15 cellular contexts compared by ENCODE assay signal in the genomic region with DNA sequence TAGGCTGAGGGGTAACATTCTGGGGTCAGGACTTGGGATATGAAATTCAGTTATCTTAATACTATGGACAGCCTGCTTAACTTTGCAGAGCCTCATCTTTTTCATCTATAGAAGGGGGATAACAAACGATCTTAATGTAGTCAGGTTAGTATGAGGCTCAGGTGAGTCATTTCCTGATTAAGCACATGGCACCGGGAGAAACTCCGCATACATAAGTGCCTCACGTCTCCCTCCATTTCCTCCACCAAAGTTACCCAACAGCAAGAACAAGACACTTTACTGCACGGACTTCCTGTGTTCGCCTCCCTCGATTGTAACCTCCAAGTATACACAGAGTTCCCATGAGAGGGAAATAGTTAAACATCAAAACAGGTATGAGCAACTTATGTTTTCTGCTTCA.
DNase-seq lines count a peak whose midpoint lies in the region; ATAC-seq and TF ChIP-seq lines count a peak whose summit lies in the region.
"Had no signal": no experiment of that assay in that cellular context is flagged by ENCODE, and none has a peak within 500 bp of the region (broad histone marks: within the 10 kb centered on the region; RNA-seq: fewer than 3 reads in every experiment).

No MANE protein-coding gene starts in this region.

- H3K36me3 Mint-ChIP-seq in CD4-positive, CD25-positive, alpha-beta regulatory T cell, result no peaks in the 10 kb centered on the region
- peaks cover 8% of the 10 kb centered on the region for H3K36me3 Mint-ChIP-seq in activated CD4-positive, alpha-beta T cell treated with anti-CD3 and anti-CD28 coated beads, Interleukin-2, amount 10 ng/mL, durations not matched to agents 7 days and 5 days (ENCODE audit: low read depth)
- peaks cover 19% of the 10 kb centered on the region for H3K36me3 Mint-ChIP-seq in endodermal cell (ENCODE audit: low read depth)
- H3K36me3 Mint-ChIP-seq: brain had no signal

- H3K27ac ChIP-seq in CD4-positive, CD25-positive, alpha-beta regulatory T cell (ENCODE audit: insufficient read depth, low read length, poor library complexity, severe bottlenecking), result no peak overlapping the region
- H3K27ac ChIP-seq in HL-60 (replicated peaks) (no peak overlapping the region), foreskin keratinocyte (peak overlapping the region; percentile 34), endodermal cell (ENCODE audit: low read depth, low read length) (no peak overlapping the region)
- H3K27ac ChIP-seq: BLaER1 treated with 17β-estradiol and CSF1 and Interleukin-3, amounts not matched to agents 10 nM and 100 nM; esophagus muscularis mucosa; SJSA1 had no signal

- POLR2A ChIA-PET in activated CD4-positive, alpha-beta T cell treated with anti-CD3 and anti-CD28 coated beads, Interleukin-2, amount 10 ng/mL, durations not matched to agents 7 days and 5 days (lab: Charles Lee), result no interaction called here

- H3K9me3 Mint-ChIP-seq in CD4-positive, CD25-positive, alpha-beta regulatory T cell, result peaks cover 0 to 11% (median 5%) of the 10 kb centered on the region in 7 donors
- peaks cover 17% of the 10 kb centered on the region for H3K9me3 Mint-ChIP-seq in activated CD4-positive, alpha-beta T cell treated with anti-CD3 and anti-CD28 coated beads, Interleukin-2, amount 10 ng/mL, durations not matched to agents 7 days and 5 days
- H3K9me3 Mint-ChIP-seq in endodermal cell, result peaks cover 22% of the 10 kb centered on the region

- peak in 1 of 3 donors; percentile 70 for DNase-seq in CD4-positive, CD25-positive, alpha-beta regulatory T cell
- DNase-seq in HL-60 (ENCODE audit: low read depth in 1 of 2, low spot score in 1 of 2), result peak; percentile 14 to 41
- DNase-seq in activated CD4-positive, alpha-beta T cell treated with anti-CD3 and anti-CD28 coated beads, Interleukin-2, amount 10 ng/mL, durations not matched to agents 7 days and 5 days, result peak; percentile 8
- peak; percentile 56 to 73 for DNase-seq in foreskin keratinocyte
- no peak for DNase-seq in GOT3 (lab: John Stamatoyannopoulos, UW)
- no peak for DNase-seq in endodermal cell
- no peak for DNase-seq in AG20443 (ENCODE audit: low spot score)
- DNase-seq: retina, trophoblast cell had no signal

- H3K4me1 Mint-ChIP-seq in CD4-positive, CD25-positive, alpha-beta regulatory T cell, result peaks cover 8 to 18% (median 9%) of the 10 kb centered on the region in 4 donors
- peaks cover 20% of the 10 kb centered on the region for H3K4me1 Mint-ChIP-seq in activated CD4-positive, alpha-beta T cell treated with anti-CD3 and anti-CD28 coated beads, Interleukin-2, amount 10 ng/mL, durations not matched to agents 7 days and 5 days
- peaks cover 37% of the 10 kb centered on the region for H3K4me1 Mint-ChIP-seq in endodermal cell
- H3K4me1 Mint-ChIP-seq: brain had no signal

- peak; percentile 52 to 78 for ATAC-seq in CD4-positive, CD25-positive, alpha-beta regulatory T cell (ENCODE audit: low read depth in 2 of 2)
- ATAC-seq in foreskin keratinocyte (peak; percentile 70), GM19035 (IDR thresholded peaks at IDR 0.05; ENCODE audit: unreplicated experiment) (no peak)
- ATAC-seq: K562 had no signal

- H3K27ac Mint-ChIP-seq in CD4-positive, CD25-positive, alpha-beta regulatory T cell, result peak overlapping the region in 2 of 3 donors; percentile 22 to 37
- peak overlapping the region; percentile 17 for H3K27ac Mint-ChIP-seq in activated CD4-positive, alpha-beta T cell treated with anti-CD3 and anti-CD28 coated beads, Interleukin-2, amount 10 ng/mL, durations not matched to agents 7 days and 5 days
- no peak overlapping the region for H3K27ac Mint-ChIP-seq in endodermal cell
- H3K27ac Mint-ChIP-seq: brain had no signal

- H3K27me3 Mint-ChIP-seq in CD4-positive, CD25-positive, alpha-beta regulatory T cell, result no peaks in the 10 kb centered on the region
- peaks cover 8% of the 10 kb centered on the region for H3K27me3 Mint-ChIP-seq in activated CD4-positive, alpha-beta T cell treated with anti-CD3 and anti-CD28 coated beads, Interleukin-2, amount 10 ng/mL, durations not matched to agents 7 days and 5 days
- no peaks in the 10 kb centered on the region for H3K27me3 Mint-ChIP-seq in endodermal cell (ENCODE audit: insufficient read depth)

- H3K9ac ChIP-seq in endodermal cell (ENCODE audit: extremely low read depth, low read length, poor library complexity, severe bottlenecking), result no peak overlapping the region
- H3K9ac ChIP-seq: BLaER1 treated with 17β-estradiol and CSF1 and Interleukin-3, amounts not matched to agents 10 nM and 100 nM had no signal

- H3K27me3 ChIP-seq in CD4-positive, CD25-positive, alpha-beta regulatory T cell (ENCODE audit: control insufficient read depth, insufficient read depth, low read length), result no peaks in the 10 kb centered on the region
- H3K27me3 ChIP-seq in HL-60 (ENCODE audit: insufficient read depth, poor library complexity, severe bottlenecking) (peaks cover 2% of the 10 kb centered on the region), foreskin keratinocyte (no peaks in the 10 kb centered on the region), endodermal cell (ENCODE audit: control insufficient read depth, insufficient read depth, low read length, poor library complexity, severe bottlenecking) (no peaks in the 10 kb centered on the region)
- H3K27me3 ChIP-seq: BLaER1 treated with 17β-estradiol and CSF1 and Interleukin-3, amounts not matched to agents 10 nM and 100 nM; esophagus muscularis mucosa had no signal

- CTCF ChIA-PET in activated CD4-positive, alpha-beta T cell treated with anti-CD3 and anti-CD28 coated beads, Interleukin-2, amount 10 ng/mL, durations not matched to agents 7 days and 5 days (lab: Charles Lee), result no interaction called here

- WGBS in endodermal cell (ENCODE audit: insufficient coverage in 1 of 2, insufficient read length in 1 of 2), 2 experiments, result 87 to 100% methylated on average over 3 to 7 of the region's 7 CpGs

- H3K36me3 ChIP-seq in CD4-positive, CD25-positive, alpha-beta regulatory T cell (ENCODE audit: control insufficient read depth, insufficient read depth, low read length), result no peaks in the 10 kb centered on the region
- H3K36me3 ChIP-seq in endodermal cell (ENCODE audit: control insufficient read depth, insufficient read depth, low read length), result peaks cover 8% of the 10 kb centered on the region
- H3K36me3 ChIP-seq: BLaER1 treated with 17β-estradiol and CSF1 and Interleukin-3, amounts not matched to agents 10 nM and 100 nM; esophagus muscularis mucosa; SJSA1 had no signal

- H3K4me1 ChIP-seq in CD4-positive, CD25-positive, alpha-beta regulatory T cell (ENCODE audit: control insufficient read depth, insufficient read depth, low read length, poor library complexity, severe bottlenecking), result no peaks in the 10 kb centered on the region
- H3K4me1 ChIP-seq in foreskin keratinocyte (peaks cover 23% of the 10 kb centered on the region), endodermal cell (ENCODE audit: control insufficient read depth, insufficient read depth, low read length) (peaks cover 12% of the 10 kb centered on the region)
- H3K4me1 ChIP-seq: esophagus muscularis mucosa, SJSA1 had no signal

- H3K4me3 ChIP-seq in CD4-positive, CD25-positive, alpha-beta regulatory T cell (ENCODE audit: low read depth, low read length), result no peak overlapping the region
- H3K4me3 ChIP-seq in HL-60 (replicated peaks; ENCODE audit: insufficient read depth, low read length) (no peak overlapping the region), endodermal cell (ENCODE audit: low read length) (no peak overlapping the region)
- H3K4me3 ChIP-seq: BLaER1 treated with 17β-estradiol and CSF1 and Interleukin-3, amounts not matched to agents 10 nM and 100 nM; esophagus muscularis mucosa; K562; SJSA1 had no signal

- peak overlapping the region in 1 of 4 donors; percentile 19 for H3K4me3 Mint-ChIP-seq in CD4-positive, CD25-positive, alpha-beta regulatory T cell
- no peak overlapping the region for H3K4me3 Mint-ChIP-seq in activated CD4-positive, alpha-beta T cell treated with anti-CD3 and anti-CD28 coated beads, Interleukin-2, amount 10 ng/mL, durations not matched to agents 7 days and 5 days
- H3K4me3 Mint-ChIP-seq in endodermal cell, result no peak overlapping the region
- H3K4me3 Mint-ChIP-seq: brain had no signal

- H3K9me3 ChIP-seq in CD4-positive, CD25-positive, alpha-beta regulatory T cell (ENCODE audit: control insufficient read depth in 2 of 2, low read length in 2 of 2), result no peaks in the 10 kb centered on the region
- peaks cover 28% of the 10 kb centered on the region for H3K9me3 ChIP-seq in endodermal cell (ENCODE audit: control insufficient read depth, low read length)
- H3K9me3 ChIP-seq: SJSA1 had no signal

- TF ChIP-seq CTCF in HL-60 (IDR thresholded peaks at IDR 0.05; ENCODE audit: insufficient read depth, low read length) (no peak), foreskin keratinocyte (conservative IDR thresholded peaks at IDR 0.05) (no peak), endodermal cell (conservative IDR thresholded peaks at IDR 0.05) (no peak)

Comparison
In these comparisons a context has a peak if more than half of its experiments do, and no peak if none do; other contexts are left out.
1. DNase-seq: peak in HL-60 (2 of 2), activated CD4-positive, alpha-beta T cell treated with anti-CD3 and anti-CD28 coated beads, Interleukin-2, amount 10 ng/mL, durations not matched to agents 7 days and 5 days (single experiment) and foreskin keratinocyte (2 of 2); none in GOT3 (single experiment), endodermal cell (single experiment) and AG20443 (single experiment).